ENCODE assay signal across 1 cellular context in the genomic region with DNA sequence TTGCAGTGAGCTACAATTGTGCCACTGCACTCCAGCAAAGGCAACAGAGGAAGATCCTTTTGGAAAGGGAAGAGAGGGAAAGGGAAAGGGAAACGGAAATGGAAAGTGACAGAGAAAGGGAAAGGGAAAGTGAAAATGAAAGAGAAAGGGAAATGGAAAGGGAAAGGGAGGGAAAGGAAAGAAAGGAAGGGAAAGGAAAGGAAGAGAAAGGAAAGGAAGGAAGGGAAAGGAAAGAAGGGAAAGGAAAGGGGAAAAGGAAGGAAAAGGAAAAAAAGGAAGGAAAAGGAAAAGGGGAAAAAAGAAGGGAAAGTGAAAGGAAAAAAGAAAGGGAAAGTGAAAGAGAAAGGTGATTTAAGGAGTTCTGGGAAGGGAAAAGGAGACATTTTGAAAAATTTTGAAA.
TF ChIP-seq lines count a peak whose summit lies in the region.

No MANE protein-coding gene starts in this region.

TF ChIP-seq in HepG2, 621 proteins besides CTCF, POLR2A, EP300 and RAD21 (continued from another document and continues in another):
- TF ChIP-seq, protein P1, sequence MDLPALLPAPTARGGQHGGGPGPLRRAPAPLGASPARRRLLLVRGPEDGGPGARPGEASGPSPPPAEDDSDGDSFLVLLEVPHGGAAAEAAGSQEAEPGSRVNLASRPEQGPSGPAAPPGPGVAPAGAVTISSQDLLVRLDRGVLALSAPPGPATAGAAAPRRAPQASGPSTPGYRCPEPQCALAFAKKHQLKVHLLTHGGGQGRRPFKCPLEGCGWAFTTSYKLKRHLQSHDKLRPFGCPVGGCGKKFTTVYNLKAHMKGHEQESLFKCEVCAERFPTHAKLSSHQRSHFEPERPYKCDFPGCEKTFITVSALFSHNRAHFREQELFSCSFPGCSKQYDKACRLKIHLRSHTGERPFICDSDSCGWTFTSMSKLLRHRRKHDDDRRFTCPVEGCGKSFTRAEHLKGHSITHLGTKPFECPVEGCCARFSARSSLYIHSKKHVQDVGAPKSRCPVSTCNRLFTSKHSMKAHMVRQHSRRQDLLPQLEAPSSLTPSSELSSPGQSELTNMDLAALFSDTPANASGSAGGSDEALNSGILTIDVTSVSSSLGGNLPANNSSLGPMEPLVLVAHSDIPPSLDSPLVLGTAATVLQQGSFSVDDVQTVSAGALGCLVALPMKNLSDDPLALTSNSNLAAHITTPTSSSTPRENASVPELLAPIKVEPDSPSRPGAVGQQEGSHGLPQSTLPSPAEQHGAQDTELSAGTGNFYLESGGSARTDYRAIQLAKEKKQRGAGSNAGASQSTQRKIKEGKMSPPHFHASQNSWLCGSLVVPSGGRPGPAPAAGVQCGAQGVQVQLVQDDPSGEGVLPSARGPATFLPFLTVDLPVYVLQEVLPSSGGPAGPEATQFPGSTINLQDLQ (CRISPR knock-in tag; IDR thresholded peaks at IDR 0.05), result no peak
- TF ChIP-seq, protein P2, sequence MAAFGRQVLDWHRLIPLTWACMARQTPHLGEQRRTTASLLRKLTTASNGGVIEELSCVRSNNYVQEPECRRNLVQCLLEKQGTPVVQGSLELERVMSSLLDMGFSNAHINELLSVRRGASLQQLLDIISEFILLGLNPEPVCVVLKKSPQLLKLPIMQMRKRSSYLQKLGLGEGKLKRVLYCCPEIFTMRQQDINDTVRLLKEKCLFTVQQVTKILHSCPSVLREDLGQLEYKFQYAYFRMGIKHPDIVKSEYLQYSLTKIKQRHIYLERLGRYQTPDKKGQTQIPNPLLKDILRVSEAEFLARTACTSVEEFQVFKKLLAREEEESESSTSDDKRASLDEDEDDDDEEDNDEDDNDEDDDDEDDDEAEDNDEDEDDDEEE (CRISPR knock-in tag; IDR thresholded peaks at IDR 0.05), result no peak
- TF ChIP-seq LCORL (IDR thresholded peaks at IDR 0.05) (peak; percentile 48; the same call in 1 of the 2 replicates), LCORL (CRISPR knock-in tag; IDR thresholded peaks at IDR 0.05) (no peak), FOSL2 (CRISPR knock-in tag; IDR thresholded peaks at IDR 0.05) (no peak), ZNF460 (CRISPR knock-in tag; IDR thresholded peaks at IDR 0.05; ENCODE audit: borderline replicate concordance) (no peak), TP53 (CRISPR knock-in tag; conservative IDR thresholded peaks at IDR 0.05) (no peak), PRPF4 (IDR thresholded peaks at IDR 0.05; ENCODE audit: low read depth, low read length, poor library complexity, severe bottlenecking) (no peak), ISL2 (CRISPR knock-in tag; IDR thresholded peaks at IDR 0.05) (no peak), PHF8 (CRISPR knock-in tag; IDR thresholded peaks at IDR 0.05) (no peak), SP4 (CRISPR knock-in tag; IDR thresholded peaks at IDR 0.05) (no peak), RFX3 (CRISPR knock-in tag; IDR thresholded peaks at IDR 0.05) (no peak), PAX8 (CRISPR knock-in tag; IDR thresholded peaks at IDR 0.05; ENCODE audit: borderline replicate concordance) (no peak), PCBP2 (optimal IDR thresholded peaks at IDR 0.05; ENCODE audit: low read depth, low read length, poor library complexity, severe bottlenecking) (peak; percentile 48), SOX6 (IDR thresholded peaks at IDR 0.05) (0 out of 2 replicates have a peak, but pooled peaks have one; percentile 40), SOX6 (CRISPR knock-in tag; IDR thresholded peaks at IDR 0.05) (no peak), RNF219 (CRISPR knock-in tag; IDR thresholded peaks at IDR 0.05) (no peak), SATB2 (CRISPR knock-in tag; IDR thresholded peaks at IDR 0.05) (no peak), PLSCR1 (CRISPR knock-in tag; IDR thresholded peaks at IDR 0.05; ENCODE audit: borderline replicate concordance) (no peak), RORA (CRISPR knock-in tag; IDR thresholded peaks at IDR 0.05) (no peak), CENPT (CRISPR knock-in tag; IDR thresholded peaks at IDR 0.05; ENCODE audit: low read depth) (no peak), ZNF781 (CRISPR knock-in tag; IDR thresholded peaks at IDR 0.05; ENCODE audit: borderline replicate concordance, not compliant biosample characterization) (no peak), POGZ (CRISPR knock-in tag; IDR thresholded peaks at IDR 0.05) (no peak), NR2C2 (CRISPR knock-in tag; IDR thresholded peaks at IDR 0.05; ENCODE audit: borderline replicate concordance) (no peak), ZNF264 (CRISPR knock-in tag; IDR thresholded peaks at IDR 0.05) (no peak), RBM39 (IDR thresholded peaks at IDR 0.05; ENCODE audit: low read depth, low read length, poor library complexity, severe bottlenecking) (no peak), FOXP1 (IDR thresholded peaks at IDR 0.05) (0 out of 2 replicates have a peak, but pooled peaks have one; percentile 29), FOXP1 (CRISPR knock-in tag; IDR thresholded peaks at IDR 0.05) (no peak), HNF4G (IDR thresholded peaks at IDR 0.05; ENCODE audit: borderline replicate concordance, low read depth, low read length) (no peak), HNF4G (CRISPR knock-in tag; IDR thresholded peaks at IDR 0.05; ENCODE audit: borderline replicate concordance, low read depth) (no peak), FOXK2 (IDR thresholded peaks at IDR 0.05) (peak; percentile 63), MIXL1 (CRISPR knock-in tag; IDR thresholded peaks at IDR 0.05) (no peak)
- TF ChIP-seq, protein P3, sequence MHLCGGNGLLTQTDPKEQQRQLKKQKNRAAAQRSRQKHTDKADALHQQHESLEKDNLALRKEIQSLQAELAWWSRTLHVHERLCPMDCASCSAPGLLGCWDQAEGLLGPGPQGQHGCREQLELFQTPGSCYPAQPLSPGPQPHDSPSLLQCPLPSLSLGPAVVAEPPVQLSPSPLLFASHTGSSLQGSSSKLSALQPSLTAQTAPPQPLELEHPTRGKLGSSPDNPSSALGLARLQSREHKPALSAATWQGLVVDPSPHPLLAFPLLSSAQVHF (CRISPR knock-in tag; IDR thresholded peaks at IDR 0.05), result no peak
- TF ChIP-seq, protein P4, sequence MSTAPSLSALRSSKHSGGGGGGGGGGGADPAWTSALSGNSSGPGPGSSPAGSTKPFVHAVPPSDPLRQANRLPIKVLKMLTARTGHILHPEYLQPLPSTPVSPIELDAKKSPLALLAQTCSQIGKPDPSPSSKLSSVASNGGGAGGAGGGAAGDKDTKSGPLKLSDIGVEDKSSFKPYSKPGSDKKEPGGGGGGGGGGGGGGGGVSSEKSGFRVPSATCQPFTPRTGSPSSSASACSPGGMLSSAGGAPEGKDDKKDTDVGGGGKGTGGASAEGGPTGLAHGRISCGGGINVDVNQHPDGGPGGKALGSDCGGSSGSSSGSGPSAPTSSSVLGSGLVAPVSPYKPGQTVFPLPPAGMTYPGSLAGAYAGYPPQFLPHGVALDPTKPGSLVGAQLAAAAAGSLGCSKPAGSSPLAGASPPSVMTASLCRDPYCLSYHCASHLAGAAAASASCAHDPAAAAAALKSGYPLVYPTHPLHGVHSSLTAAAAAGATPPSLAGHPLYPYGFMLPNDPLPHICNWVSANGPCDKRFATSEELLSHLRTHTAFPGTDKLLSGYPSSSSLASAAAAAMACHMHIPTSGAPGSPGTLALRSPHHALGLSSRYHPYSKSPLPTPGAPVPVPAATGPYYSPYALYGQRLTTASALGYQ (CRISPR knock-in tag; IDR thresholded peaks at IDR 0.05), result no peak
- TF ChIP-seq, protein P5, sequence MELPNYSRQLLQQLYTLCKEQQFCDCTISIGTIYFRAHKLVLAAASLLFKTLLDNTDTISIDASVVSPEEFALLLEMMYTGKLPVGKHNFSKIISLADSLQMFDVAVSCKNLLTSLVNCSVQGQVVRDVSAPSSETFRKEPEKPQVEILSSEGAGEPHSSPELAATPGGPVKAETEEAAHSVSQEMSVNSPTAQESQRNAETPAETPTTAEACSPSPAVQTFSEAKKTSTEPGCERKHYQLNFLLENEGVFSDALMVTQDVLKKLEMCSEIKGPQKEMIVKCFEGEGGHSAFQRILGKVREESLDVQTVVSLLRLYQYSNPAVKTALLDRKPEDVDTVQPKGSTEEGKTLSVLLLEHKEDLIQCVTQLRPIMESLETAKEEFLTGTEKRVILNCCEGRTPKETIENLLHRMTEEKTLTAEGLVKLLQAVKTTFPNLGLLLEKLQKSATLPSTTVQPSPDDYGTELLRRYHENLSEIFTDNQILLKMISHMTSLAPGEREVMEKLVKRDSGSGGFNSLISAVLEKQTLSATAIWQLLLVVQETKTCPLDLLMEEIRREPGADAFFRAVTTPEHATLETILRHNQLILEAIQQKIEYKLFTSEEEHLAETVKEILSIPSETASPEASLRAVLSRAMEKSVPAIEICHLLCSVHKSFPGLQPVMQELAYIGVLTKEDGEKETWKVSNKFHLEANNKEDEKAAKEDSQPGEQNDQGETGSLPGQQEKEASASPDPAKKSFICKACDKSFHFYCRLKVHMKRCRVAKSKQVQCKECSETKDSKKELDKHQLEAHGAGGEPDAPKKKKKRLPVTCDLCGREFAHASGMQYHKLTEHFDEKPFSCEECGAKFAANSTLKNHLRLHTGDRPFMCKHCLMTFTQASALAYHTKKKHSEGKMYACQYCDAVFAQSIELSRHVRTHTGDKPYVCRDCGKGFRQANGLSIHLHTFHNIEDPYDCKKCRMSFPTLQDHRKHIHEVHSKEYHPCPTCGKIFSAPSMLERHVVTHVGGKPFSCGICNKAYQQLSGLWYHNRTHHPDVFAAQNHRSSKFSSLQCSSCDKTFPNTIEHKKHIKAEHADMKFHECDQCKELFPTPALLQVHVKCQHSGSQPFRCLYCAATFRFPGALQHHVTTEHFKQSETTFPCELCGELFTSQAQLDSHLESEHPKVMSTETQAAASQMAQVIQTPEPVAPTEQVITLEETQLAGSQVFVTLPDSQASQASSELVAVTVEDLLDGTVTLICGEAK (IDR thresholded peaks at IDR 0.05), result peak; percentile 22; the same call in 1 of the 2 replicates
- TF ChIP-seq, protein P5 (CRISPR knock-in tag; IDR thresholded peaks at IDR 0.05), result no peak
- TF ChIP-seq, protein P6, sequence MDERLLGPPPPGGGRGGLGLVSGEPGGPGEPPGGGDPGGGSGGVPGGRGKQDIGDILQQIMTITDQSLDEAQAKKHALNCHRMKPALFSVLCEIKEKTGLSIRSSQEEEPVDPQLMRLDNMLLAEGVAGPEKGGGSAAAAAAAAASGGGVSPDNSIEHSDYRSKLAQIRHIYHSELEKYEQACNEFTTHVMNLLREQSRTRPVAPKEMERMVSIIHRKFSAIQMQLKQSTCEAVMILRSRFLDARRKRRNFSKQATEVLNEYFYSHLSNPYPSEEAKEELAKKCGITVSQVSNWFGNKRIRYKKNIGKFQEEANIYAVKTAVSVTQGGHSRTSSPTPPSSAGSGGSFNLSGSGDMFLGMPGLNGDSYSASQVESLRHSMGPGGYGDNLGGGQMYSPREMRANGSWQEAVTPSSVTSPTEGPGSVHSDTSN (CRISPR knock-in tag; IDR thresholded peaks at IDR 0.05), result no peak
